Comparison of ENCODE assay signal across 15 cellular contexts in the genomic region with DNA sequence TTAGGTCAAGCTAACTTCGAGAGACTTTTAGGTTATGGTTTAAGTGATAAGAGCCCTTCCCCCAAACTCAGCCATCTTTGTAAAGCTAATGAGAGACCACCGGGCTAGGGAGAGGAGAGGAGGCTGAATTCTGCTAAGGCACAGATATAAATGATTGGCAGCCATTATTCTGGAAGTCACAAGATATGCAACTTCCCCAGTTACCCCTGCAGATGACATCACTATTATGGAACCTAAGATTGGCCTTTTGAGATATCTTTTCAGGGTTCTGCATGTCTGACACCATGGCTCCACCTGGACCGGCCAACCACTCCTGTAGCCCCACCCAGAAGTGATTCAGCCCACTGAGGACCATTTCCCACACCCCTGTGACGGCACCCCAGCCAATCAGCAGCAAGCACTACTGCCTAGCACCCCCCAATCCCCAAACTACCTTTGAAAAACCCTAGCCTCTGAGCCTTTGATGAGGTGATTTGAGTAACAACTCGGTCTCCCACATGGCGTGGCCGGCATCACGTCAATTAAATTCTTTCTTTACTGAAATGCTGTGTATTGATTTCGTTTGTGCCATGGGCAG. TPM values are rescaled to one million over a fixed set of nuclear protein-coding genes. Genes with fewer than 3 reads are reported as not detected.
DNase-seq lines count a peak whose midpoint lies in the region; FAIRE-seq and TF ChIP-seq lines count a peak whose summit lies in the region.
"Had no signal": no experiment of that assay in that cellular context is flagged by ENCODE, and none has a peak within 500 bp of the region (broad histone marks: within the 10 kb centered on the region; RNA-seq: fewer than 3 reads in every experiment).

No MANE protein-coding gene starts in this region.

- no peaks in the 10 kb centered on the region for H3K9me3 ChIP-seq in HEK293 (ENCODE audit: control insufficient read depth, insufficient read depth, low read depth, low read length)
- H3K9me3 ChIP-seq: BLaER1 had no signal

- DNase-seq in activated T-cell treated with anti-CD3 and anti-CD28 coated beads, Interleukin-2, amount 50 U/mL, for 24 hours, result peak; percentile 2
- DNase-seq in activated T-cell treated with anti-CD3 and anti-CD28 coated beads, Interleukin-2, amount 50 U/mL, for 48 hours, result no peak
- DNase-seq in coronary artery (ENCODE audit: low spot score), result peak; percentile 29
- no peak for DNase-seq in NCI-H524 (lab: John Stamatoyannopoulos, UW)
- no peak for DNase-seq in GM12891 (ENCODE audit: insufficient read length, low spot score)
- no peak for DNase-seq in SKM-1 (lab: John Stamatoyannopoulos, UW; ENCODE audit: unreplicated experiment)
- DNase-seq: 8988T, AML-193, DMS53, HCEC 1CT had no signal

- H3K4me1 Mint-ChIP-seq in activated T-cell treated with anti-CD3 and anti-CD28 coated beads, Interleukin-2, amount 50 U/mL, for 24 hours (ENCODE audit: low read depth), result no peaks in the 10 kb centered on the region
- H3K4me1 Mint-ChIP-seq in nephron, result peaks cover 12% of the 10 kb centered on the region

- H3K27ac ChIP-seq in HEK293 (ENCODE audit: extremely low read depth, low read depth, low read length), result no peak overlapping the region
- H3K27ac ChIP-seq in coronary artery, result no peak overlapping the region
- H3K27ac ChIP-seq: BLaER1, HL-60 had no signal

- TF ChIP-seq POLR2A in GM12891 (IDR thresholded peaks at IDR 0.05; ENCODE audit: low read depth, low read length), result no peak

- CTCF ChIA-PET in HEK293 (lab: Yijun Ruan, JAX), result no interaction called here

- H3K4me3 Mint-ChIP-seq in activated T-cell treated with anti-CD3 and anti-CD28 coated beads, Interleukin-2, amount 50 U/mL, for 24 hours, result no peak overlapping the region
- H3K4me3 Mint-ChIP-seq in nephron, result no peak overlapping the region

- no peaks in the 10 kb centered on the region for H3K4me1 ChIP-seq in HEK293 (ENCODE audit: control insufficient read depth, insufficient read depth, low read length)
- H3K4me1 ChIP-seq: BLaER1 had no signal

- H3K27ac Mint-ChIP-seq in activated T-cell treated with anti-CD3 and anti-CD28 coated beads, Interleukin-2, amount 50 U/mL, for 24 hours, result no peak overlapping the region
- H3K27ac Mint-ChIP-seq in nephron, result peak overlapping the region in 2 of 3 experiments; percentile 64 to 70

- no peak for TF ChIP-seq CTCF in HEK293 (tag by site-specific recombination; IDR thresholded peaks at IDR 0.05)
- no peak for TF ChIP-seq CTCF in coronary artery (IDR thresholded peaks at IDR 0.05)
- no peak for TF ChIP-seq CTCF in nephron (IDR thresholded peaks at IDR 0.05; ENCODE audit: unreplicated experiment in 3 of 3)

- FAIRE-seq in GM12891 (lab: Jason Lieb, UNC), result no peak
- FAIRE-seq: GM18507 had no signal

- H3K36me3 Mint-ChIP-seq in activated T-cell treated with anti-CD3 and anti-CD28 coated beads, Interleukin-2, amount 50 U/mL, for 24 hours (ENCODE audit: low read depth), result no peaks in the 10 kb centered on the region
- no peaks in the 10 kb centered on the region for H3K36me3 Mint-ChIP-seq in nephron (ENCODE audit: low read depth)

- H3K27me3 Mint-ChIP-seq in activated T-cell treated with anti-CD3 and anti-CD28 coated beads, Interleukin-2, amount 50 U/mL, for 24 hours, result peaks cover 26% of the 10 kb centered on the region
- peaks cover 16% of the 10 kb centered on the region for H3K27me3 Mint-ChIP-seq in nephron (ENCODE audit: low read depth)

- POLR2A ChIA-PET in HEK293 (lab: Yijun Ruan, JAX), result no interaction called here

- no peaks in the 10 kb centered on the region for H3K36me3 ChIP-seq in HEK293 (ENCODE audit: control insufficient read depth in 2 of 2, insufficient read depth in 1 of 2, low read length in 2 of 2)
- H3K36me3 ChIP-seq: BLaER1 had no signal

- no peaks in the 10 kb centered on the region for H3K9me3 Mint-ChIP-seq in activated T-cell treated with anti-CD3 and anti-CD28 coated beads, Interleukin-2, amount 50 U/mL, for 24 hours
- H3K9me3 Mint-ChIP-seq in nephron, result no peaks in the 10 kb centered on the region

- H3K4me3 ChIP-seq in HEK293 (ENCODE audit: low read depth, low read length) (no peak overlapping the region), coronary artery (no peak overlapping the region)
- H3K4me3 ChIP-seq: BLaER1 had no signal

TF ChIP-seq in HEK293, 187 proteins besides CTCF, POLR2A, EP300 and RAD21:
- TF ChIP-seq ZNF132 (tag by site-specific recombination; IDR thresholded peaks at IDR 0.05; ENCODE audit: borderline replicate concordance), result no peak
- TF ChIP-seq, protein P1, sequence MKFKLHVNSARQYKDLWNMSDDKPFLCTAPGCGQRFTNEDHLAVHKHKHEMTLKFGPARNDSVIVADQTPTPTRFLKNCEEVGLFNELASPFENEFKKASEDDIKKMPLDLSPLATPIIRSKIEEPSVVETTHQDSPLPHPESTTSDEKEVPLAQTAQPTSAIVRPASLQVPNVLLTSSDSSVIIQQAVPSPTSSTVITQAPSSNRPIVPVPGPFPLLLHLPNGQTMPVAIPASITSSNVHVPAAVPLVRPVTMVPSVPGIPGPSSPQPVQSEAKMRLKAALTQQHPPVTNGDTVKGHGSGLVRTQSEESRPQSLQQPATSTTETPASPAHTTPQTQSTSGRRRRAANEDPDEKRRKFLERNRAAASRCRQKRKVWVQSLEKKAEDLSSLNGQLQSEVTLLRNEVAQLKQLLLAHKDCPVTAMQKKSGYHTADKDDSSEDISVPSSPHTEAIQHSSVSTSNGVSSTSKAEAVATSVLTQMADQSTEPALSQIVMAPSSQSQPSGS (tag by site-specific recombination; IDR thresholded peaks at IDR 0.05; ENCODE audit: low read depth), result peak; percentile 63; the same call in 1 of the 2 replicates
TF ChIP-seq in HEK293: peak in this region for 1.

TF ChIP-seq in GM12891, 5 proteins besides CTCF, POLR2A, EP300 and RAD21:
- TF ChIP-seq POLR2AphosphoS5 (IDR thresholded peaks at IDR 0.05; ENCODE audit: low read depth, low read length) (no peak), SPI1 (IDR thresholded peaks at IDR 0.05; ENCODE audit: low read depth, low read length) (no peak), TAF1 (IDR thresholded peaks at IDR 0.05; ENCODE audit: low read depth, low read length) (no peak), PAX5 (IDR thresholded peaks at IDR 0.05; ENCODE audit: insufficient read depth, low read length, severe bottlenecking) (no peak), POU2F2 (IDR thresholded peaks at IDR 0.05; ENCODE audit: low read depth, low read length) (no peak)

RNA-seq across cellular contexts. Expression of gene VIPR2, which starts 14.4 kb away (rescaled TPM):
- polyA plus RNA-seq in GM12891 (2012; ENCODE audit: low read depth, missing spikeins), result not detected

Comparison
In these comparisons a context has a peak if more than half of its experiments do, and no peak if none do; other contexts are left out.
1. DNase-seq: peak in activated T-cell treated with anti-CD3 and anti-CD28 coated beads, Interleukin-2, amount 50 U/mL, for 24 hours (single experiment) and coronary artery (single experiment); none in activated T-cell treated with anti-CD3 and anti-CD28 coated beads, Interleukin-2, amount 50 U/mL, for 48 hours (0 of 2), NCI-H524 (0 of 2), GM12891 (single experiment) and SKM-1 (single experiment).